In the genomic region with DNA sequence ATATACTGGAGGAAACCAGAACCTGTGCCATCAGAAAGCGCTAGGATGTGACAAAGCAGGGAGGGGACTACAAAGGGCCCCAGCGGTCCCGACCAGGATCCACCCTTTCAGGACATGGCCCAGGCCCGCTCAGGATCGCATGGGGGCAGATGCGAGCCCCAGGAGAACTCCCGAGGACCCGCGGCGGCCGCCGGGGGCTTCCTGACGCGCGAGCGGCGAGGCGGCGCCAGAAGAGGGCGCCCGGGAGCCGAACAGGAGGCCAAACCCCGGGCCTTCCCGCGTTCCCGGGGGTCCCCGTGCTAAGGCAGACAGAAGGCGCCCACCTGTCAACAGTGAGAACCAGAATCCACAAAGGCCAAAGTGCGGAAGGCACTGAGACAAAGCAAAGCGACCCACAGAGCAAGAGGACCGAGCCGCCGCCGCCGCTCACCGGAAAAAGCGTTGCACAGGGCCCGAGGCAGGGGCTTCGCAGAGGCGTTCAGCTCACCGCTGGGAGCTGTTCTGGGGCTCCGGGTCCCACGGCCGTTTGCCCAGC, we compare ENCODE assay signal across 9 cellular contexts. TPM values are rescaled to one million over a fixed set of nuclear protein-coding genes. Genes with fewer than 3 reads are reported as not detected.
DNase-seq lines count a peak whose midpoint lies in the region; ATAC-seq, FAIRE-seq and TF ChIP-seq lines count a peak whose summit lies in the region.
"Had no signal": no experiment of that assay in that cellular context is flagged by ENCODE, and none has a peak within 500 bp of the region (broad histone marks: within the 10 kb centered on the region; RNA-seq: fewer than 3 reads in every experiment).

No MANE protein-coding gene starts in this region.

- peak overlapping the region; percentile 31 for H3K4me2 ChIP-seq in keratinocyte (ENCODE audit: control insufficient read depth, extremely low read depth, insufficient read depth, low read depth, low read length)

- H3K79me2 ChIP-seq in keratinocyte (ENCODE audit: control insufficient read depth, insufficient read depth, low read length) = no peaks in the 10 kb centered on the region

- H3K9ac ChIP-seq in keratinocyte (ENCODE audit: control insufficient read depth, extremely low read depth, insufficient read depth, low read length) = no peak overlapping the region

- H3K4me3 Mint-ChIP-seq in brain = peak overlapping the region; percentile 58 to 78 (median 76)

- H3K9me3 ChIP-seq in keratinocyte (ENCODE audit: control insufficient read depth, low read depth, low read length) = peaks cover 2% of the 10 kb centered on the region

- peak overlapping the region in 3 of 5 experiments; percentile 27 to 78 (median 41) for H3K27ac Mint-ChIP-seq in brain

- H3K9me3 Mint-ChIP-seq in brain = peaks cover 0 to 21% (median 5%) of the 10 kb centered on the region in 5 experiments

- H3K4me3 ChIP-seq in keratinocyte (ENCODE audit: control insufficient read depth in 2 of 3, extremely low read depth in 1 of 3, insufficient read depth in 2 of 3, low read depth in 1 of 3, low read length in 3 of 3) = peak overlapping the region in 2 of 3 experiments; percentile 8 to 33

- peaks cover 6% of the 10 kb centered on the region for H3K4me1 Mint-ChIP-seq in brain

- H3K36me3 Mint-ChIP-seq in brain = no peaks in the 10 kb centered on the region

- H3K9me1 ChIP-seq in keratinocyte (ENCODE audit: control insufficient read depth, extremely low read depth, insufficient read depth, low read length) = no peaks in the 10 kb centered on the region

- H3K27ac ChIP-seq in keratinocyte (ENCODE audit: control insufficient read depth, insufficient read depth, low read length) = no peak overlapping the region

- H4K20me1 ChIP-seq in keratinocyte (ENCODE audit: control insufficient read depth, extremely low read depth, insufficient read depth, low read length) = no peaks in the 10 kb centered on the region

- H3K27me3 ChIP-seq in keratinocyte (ENCODE audit: control insufficient read depth, extremely low read depth, insufficient read depth, low read length) = no peaks in the 10 kb centered on the region

- no peak overlapping the region for H2AFZ ChIP-seq in keratinocyte (ENCODE audit: control insufficient read depth, low read length)

- dilution Hi-C loops in keratinocyte (cut with MboI; ENCODE audit: extremely low pct_ligation_motif_present, low sequenced_read_pairs) = no loop called here

- TF ChIP-seq CTCF in brain (conservative IDR thresholded peaks at IDR 0.05) (peak; percentile 80 to 83), keratinocyte (optimal IDR thresholded peaks at IDR 0.05 in 1 of 3, IDR thresholded peaks at IDR 0.05 in 1 of 3, conservative IDR thresholded peaks at IDR 0.05 in 1 of 3; ENCODE audit: extremely low read depth in 1 of 3, insufficient read depth in 2 of 3, low read length in 3 of 3) (peak; percentile 47 to 73 (median 49))

- peaks cover 6% of the 10 kb centered on the region for H3K27me3 Mint-ChIP-seq in brain

- no peaks in the 10 kb centered on the region for H3K4me1 ChIP-seq in keratinocyte (ENCODE audit: control insufficient read depth, extremely low read depth, insufficient read depth, low read length)

- DNase-seq in GDM1 (lab: John Stamatoyannopoulos, UW) (peak; percentile 47), M059J (ENCODE audit: low read depth) (peak; percentile 49), UCSD-AML1 (lab: John Stamatoyannopoulos, UW; ENCODE audit: unreplicated experiment) (peak; percentile 56), keratinocyte (ENCODE audit: low read depth, low spot score) (no peak)
- DNase-seq in stimulated activated CD4-positive, alpha-beta T cell treated with anti-CD3 and anti-CD28 coated beads, Interleukin-15, amount 100 ng/mL, for 48 hours (ENCODE audit: low read depth in 2 of 2) = peak; percentile 36 to 65

- no peak for ATAC-seq in HG02642 (IDR thresholded peaks at IDR 0.05; ENCODE audit: poor library complexity, unreplicated experiment)
- ATAC-seq in HG02938 (IDR thresholded peaks at IDR 0.05; ENCODE audit: unreplicated experiment) = no peak

- no peak for FAIRE-seq in keratinocyte (lab: Jason Lieb, UNC)

- no peaks in the 10 kb centered on the region for H3K36me3 ChIP-seq in keratinocyte (ENCODE audit: control insufficient read depth in 2 of 2, extremely low read depth in 1 of 2, insufficient read depth in 2 of 2, low read length in 2 of 2)

RNA-seq across cellular contexts. Expression of a gene that starts 7.3 kb away (rescaled TPM):
- not detected in 2 replicates for total RNA-seq in M059J (2014; rRNA removed; shearing (Covaris generic))
- polyA plus RNA-seq in brain (ENCODE audit: insufficient read depth, low read depth, low replicate concordance) (not detected), keratinocyte (not detected in 3 replicates)
- not detected for polyA plus RNA-seq in keratinocyte (2011; ENCODE audit: low read depth)
- polyA plus RNA-seq in keratinocyte (2011; cell fraction: cytosol; rRNA removed) = not detected in 2 replicates
- not detected in 2 replicates for polyA plus RNA-seq in keratinocyte (2011; cell fraction: nucleus; rRNA removed)
- polyA plus RNA-seq in keratinocyte (2012; ENCODE audit: low replicate concordance) = not detected in 2 replicates
- not detected in 3 replicates for polyA minus RNA-seq in keratinocyte
- polyA minus RNA-seq in keratinocyte (2011; cell fraction: cytosol; rRNA and poly(A)+ RNA removed) = not detected
- polyA minus RNA-seq in keratinocyte (2011; cell fraction: nucleus; rRNA and poly(A)+ RNA removed) = not detected in 2 replicates
- total RNA-seq: pulmonary artery endothelial cell had no signal

RNA-seq across cellular contexts. Expression of a gene that starts 39.2 kb away (rescaled TPM):
- 53.9 and 61.4 TPM in 2 replicates for total RNA-seq in M059J (2014; rRNA removed; shearing (Covaris generic))
- polyA plus RNA-seq in brain (ENCODE audit: insufficient read depth, low read depth, low replicate concordance) = 40.8 TPM
- 7.2 to 12.4 TPM (median 9.9 TPM) in 3 replicates for polyA plus RNA-seq in keratinocyte
- 17.5 TPM for polyA plus RNA-seq in keratinocyte (2011; ENCODE audit: low read depth)
- 8.8 and 11.0 TPM in 2 replicates for polyA plus RNA-seq in keratinocyte (2011; cell fraction: cytosol; rRNA removed)
- 13.4 and 15.5 TPM in 2 replicates for polyA plus RNA-seq in keratinocyte (2011; cell fraction: nucleus; rRNA removed)
- 10.2 and 13.1 TPM in 2 replicates for polyA plus RNA-seq in keratinocyte (2012; ENCODE audit: low replicate concordance)
- polyA minus RNA-seq in keratinocyte = 8.3 to 18.5 TPM (median 16.6 TPM) in 3 replicates
- polyA minus RNA-seq in keratinocyte (2011; cell fraction: cytosol; rRNA and poly(A)+ RNA removed) = 3.3 TPM
- polyA minus RNA-seq in keratinocyte (2011; cell fraction: nucleus; rRNA and poly(A)+ RNA removed) = 12.3 and 25.1 TPM in 2 replicates

RNA-seq across cellular contexts. Expression of a gene that starts 45.7 kb away (rescaled TPM):
- not detected in 2 replicates for total RNA-seq in M059J (2014; rRNA removed; shearing (Covaris generic))
- polyA plus RNA-seq in brain (ENCODE audit: insufficient read depth, low read depth, low replicate concordance) = not detected
- not detected in 3 replicates for polyA plus RNA-seq in keratinocyte
- not detected for polyA plus RNA-seq in keratinocyte (2011; ENCODE audit: low read depth)
- not detected in 2 replicates for polyA plus RNA-seq in keratinocyte (2011; cell fraction: cytosol; rRNA removed)
- polyA plus RNA-seq in keratinocyte (2011; cell fraction: nucleus; rRNA removed) = not detected in 2 replicates
- polyA plus RNA-seq in keratinocyte (2012; ENCODE audit: low replicate concordance) = not detected in 2 replicates
- not detected in 3 replicates for polyA minus RNA-seq in keratinocyte
- polyA minus RNA-seq in keratinocyte (2011; cell fraction: cytosol; rRNA and poly(A)+ RNA removed) = not detected
- not detected in 2 replicates for polyA minus RNA-seq in keratinocyte (2011; cell fraction: nucleus; rRNA and poly(A)+ RNA removed)
- total RNA-seq: pulmonary artery endothelial cell had no signal
